In the genomic region with DNA sequence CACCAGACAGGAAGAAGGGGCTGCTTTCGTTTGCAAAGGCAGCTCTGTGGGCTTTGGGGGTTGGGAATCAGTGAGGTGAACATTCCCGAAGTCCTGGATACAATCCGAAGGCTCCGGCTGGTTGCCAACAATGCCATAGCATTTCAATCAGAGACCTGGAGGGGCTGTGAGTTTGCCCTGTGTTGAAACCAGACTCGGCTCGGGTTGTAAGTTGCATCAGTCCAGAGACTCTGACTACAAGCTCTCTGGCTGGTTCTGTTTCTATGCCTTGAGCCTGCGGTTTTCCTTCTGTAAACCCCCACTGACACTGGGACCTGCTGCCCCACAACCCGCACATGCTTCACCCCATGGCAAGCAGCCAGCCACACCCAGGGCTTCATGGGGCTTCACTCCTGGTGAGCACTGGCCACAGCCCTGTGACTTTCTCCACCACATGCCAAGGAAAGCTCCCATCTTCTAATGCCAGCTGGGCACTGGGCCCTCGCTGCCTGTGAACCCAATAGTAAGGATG, we compare ENCODE assay signal across 18 cellular contexts.
DNase-seq lines count a peak whose midpoint lies in the region; FAIRE-seq and TF ChIP-seq lines count a peak whose summit lies in the region.
"Had no signal": no experiment of that assay in that cellular context is flagged by ENCODE, and none has a peak within 500 bp of the region (broad histone marks: within the 10 kb centered on the region; RNA-seq: fewer than 3 reads in every experiment).

No MANE protein-coding gene starts in this region.

- intact Hi-C loops in MCF 10A (cut with micrococcal nuclease) (loop anchor here (2.0 kb wide), 1 partner anchor 81 kb away; no protein-coding TSS in a partner anchor), mammary epithelial cell (cut with micrococcal nuclease) (no loop called here), spleen (cut with DNase I; ENCODE audit: low total_unique reads) (no loop called here)

- H3K4me3 Mint-ChIP-seq in MCF 10A (ENCODE audit: unreplicated experiment) = no peak overlapping the region
- H3K4me3 Mint-ChIP-seq: mesothelial cell of epicardium had no signal

- H3K27ac ChIP-seq in mammary epithelial cell (ENCODE audit: insufficient read depth, low read depth, low read length) (no peak overlapping the region), spleen (no peak overlapping the region)
- H3K27ac ChIP-seq: coronary artery, SK-N-MC, tibial artery, VCaP had no signal

- no peaks in the 10 kb centered on the region for H3K36me3 Mint-ChIP-seq in MCF 10A (ENCODE audit: insufficient read depth, unreplicated experiment)
- H3K36me3 Mint-ChIP-seq: activated naive CD4-positive, alpha-beta T cell treated with anti-CD3 and anti-CD28 coated beads, Interleukin-2, amount 50 U/mL, for 72 hours; mesothelial cell of epicardium had no signal

- CTCF ChIA-PET in MCF 10A (lab: Yijun Ruan, JAX) = interaction anchor here (0.6 to 0.7 kb wide), 2 partner anchors 55 to 1787 kb away, joined by 3 read pairs; no protein-coding TSS in a partner anchor
- CTCF ChIA-PET in mammary epithelial cell (lab: Charles Lee; ENCODE audit: low non-redundant PET) = no interaction called here

- 67% methylated on average over 9 of the region's 9 CpGs for WGBS in mammary epithelial cell (ENCODE audit: low coverage, missing lambda C conversion rate)
- 54 to 87% (median 82%) methylated on average over 3 to 9 of the region's 9 CpGs for WGBS in spleen, 5 donors

- DNase-seq in MCF 10A (ENCODE audit: unreplicated experiment) (peak; percentile 97), mammary epithelial cell (no peak), RCC 7860 (ENCODE audit: low spot score) (peak; percentile 98), fibroblast of peridontal ligament (ENCODE audit: extremely low read depth) (peak; percentile 59), spleen (peak; percentile 47), NCI-H2171 (lab: John Stamatoyannopoulos, UW) (no peak), COLO668 (lab: John Stamatoyannopoulos, UW; ENCODE audit: unreplicated experiment) (no peak), medulla oblongata (ENCODE audit: extremely low spot score) (no peak)
- DNase-seq: NCI-H1694 treated with DMSO at 0.1 percent for 48 hours, NCI-H748 treated with DMSO at 0.1 percent for 48 hours had no signal

- POLR2A ChIA-PET in MCF 10A (lab: Yijun Ruan, JAX) = interaction anchor here (0.6 to 1.2 kb wide), 3 partner anchors 10 to 40 kb away, joined by 3 to 4 read pairs (median 4); no protein-coding TSS in a partner anchor

- no peaks in the 10 kb centered on the region for H3K79me2 ChIP-seq in mammary epithelial cell (ENCODE audit: insufficient read depth, low read length)

- H3K27ac Mint-ChIP-seq in MCF 10A (ENCODE audit: low read depth, unreplicated experiment) = no peak overlapping the region
- H3K27ac Mint-ChIP-seq: activated naive CD4-positive, alpha-beta T cell treated with anti-CD3 and anti-CD28 coated beads, Interleukin-2, amount 50 U/mL, for 72 hours; mesothelial cell of epicardium had no signal

- BruUV-seq in MCF 10A (replicated peaks; lab: Mats Ljungman, UMichigan) (no TSS peak), mammary epithelial cell (replicated peaks; lab: Mats Ljungman, UMichigan) (no TSS peak)

- H2AFZ ChIP-seq in mammary epithelial cell (ENCODE audit: low read depth, low read length) = no peak overlapping the region

- H3K9ac ChIP-seq in mammary epithelial cell (ENCODE audit: insufficient read depth, low read length) = no peak overlapping the region

- in situ Hi-C loops in mammary epithelial cell (cut with MboI; ENCODE audit: low sequenced_read_pairs in 2 of 2) = no loop called here

- dilution Hi-C loops in mammary epithelial cell (cut with HindIII; ENCODE audit: low sequenced_read_pairs) = no loop called here

- no peaks in the 10 kb centered on the region for H3K27me3 Mint-ChIP-seq in MCF 10A (ENCODE audit: insufficient read depth, unreplicated experiment)

- no peak for TF ChIP-seq CTCF in MCF 10A (IDR thresholded peaks at IDR 0.05; ENCODE audit: unreplicated experiment)
- TF ChIP-seq CTCF in mammary epithelial cell (conservative IDR thresholded peaks at IDR 0.05 in 1 of 2, IDR thresholded peaks at IDR 0.05 in 1 of 2; ENCODE audit: extremely low read depth in 1 of 2, insufficient read depth in 1 of 2, low read depth in 1 of 2, low read length in 2 of 2) = no peak
- no peak for TF ChIP-seq CTCF in spleen (IDR thresholded peaks at IDR 0.05 in 8 of 11, conservative IDR thresholded peaks at IDR 0.05 in 3 of 11)

- H3K36me3 ChIP-seq in mammary epithelial cell (ENCODE audit: insufficient read depth, low read length) = no peaks in the 10 kb centered on the region
- H3K36me3 ChIP-seq in spleen = no peaks in the 10 kb centered on the region
- H3K36me3 ChIP-seq: tibial artery had no signal

- no peaks in the 10 kb centered on the region for H4K20me1 ChIP-seq in mammary epithelial cell (ENCODE audit: insufficient read depth, low read length)

- H3K27me3 ChIP-seq in mammary epithelial cell (ENCODE audit: insufficient read depth, low read length) = no peaks in the 10 kb centered on the region
- H3K27me3 ChIP-seq in spleen (replicated peaks in 1 of 7) = peaks cover 0 to 17% (median 0%) of the 10 kb centered on the region in 7 donors

- H3K9me3 ChIP-seq in mammary epithelial cell (replicated peaks; ENCODE audit: insufficient read depth, low read length) (no peaks in the 10 kb centered on the region), spleen (no peaks in the 10 kb centered on the region)
- H3K9me3 ChIP-seq: Caco-2, tibial artery had no signal

- no peaks in the 10 kb centered on the region for H3K9me3 Mint-ChIP-seq in MCF 10A (ENCODE audit: unreplicated experiment)
- H3K9me3 Mint-ChIP-seq: mesothelial cell of epicardium had no signal

- no peak overlapping the region for H3K4me2 ChIP-seq in mammary epithelial cell (ENCODE audit: insufficient read depth, low read depth, low read length)

- H3K4me3 ChIP-seq in mammary epithelial cell (replicated peaks in 1 of 3; ENCODE audit: insufficient read depth in 1 of 3, low read depth in 2 of 3, low read length in 3 of 3) (no peak overlapping the region), spleen (no peak overlapping the region)
- H3K4me3 ChIP-seq: coronary artery, SK-N-MC, tibial artery had no signal

- H3K4me1 Mint-ChIP-seq in MCF 10A (ENCODE audit: insufficient read depth, unreplicated experiment) = peaks cover 22% of the 10 kb centered on the region
- H3K4me1 Mint-ChIP-seq: mesothelial cell of epicardium had no signal

- peaks cover 8% of the 10 kb centered on the region for H3K4me1 ChIP-seq in mammary epithelial cell (ENCODE audit: insufficient read depth, low read length)
- no peaks in the 10 kb centered on the region for H3K4me1 ChIP-seq in spleen
- H3K4me1 ChIP-seq: Caco-2, tibial artery had no signal

- FAIRE-seq in RCC 7860 (lab: Jason Lieb, UNC) = peak; percentile 96
- FAIRE-seq: GM18507 had no signal

- TF ChIP-seq POLR2A in spleen (IDR thresholded peaks at IDR 0.05) = no peak

Comparison
In these comparisons a context has a peak if more than half of its experiments do, and no peak if none do; other contexts are left out.
1. DNase-seq: peak in MCF 10A (single experiment), RCC 7860 (single experiment), fibroblast of peridontal ligament (single experiment) and spleen (single experiment); none in mammary epithelial cell (single experiment), NCI-H2171 (single experiment), COLO668 (single experiment) and medulla oblongata (single experiment).